Comparison of ENCODE assay signal across 1 cellular context in the genomic region with DNA sequence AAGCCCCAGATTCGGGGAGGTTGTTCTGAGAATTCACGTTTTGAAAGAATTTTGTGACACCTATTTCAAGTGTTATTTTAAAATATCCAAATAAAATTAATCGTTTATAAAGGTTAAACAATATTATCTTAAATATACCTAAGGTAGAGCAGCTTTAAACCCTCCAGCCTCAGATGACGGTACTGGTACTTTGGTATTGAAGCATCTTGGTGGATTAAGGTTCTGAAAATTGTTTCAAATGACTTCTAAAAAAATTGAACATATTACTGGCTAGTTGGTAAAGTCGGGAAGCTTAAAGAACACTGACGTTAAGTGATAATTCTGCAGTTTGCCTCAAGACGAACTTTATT.
A peak's percentile ranks its signal among the peaks of the same experiment; 100 is the strongest.
TF ChIP-seq lines count a peak whose summit lies in the region.

No MANE protein-coding gene starts in this region.

TF ChIP-seq in GM12878, 131 proteins besides CTCF, POLR2A, EP300 and RAD21:
- TF ChIP-seq TCF3 (IDR thresholded peaks at IDR 0.05; ENCODE audit: borderline replicate concordance, insufficient read depth, low read depth, low read length) (no peak), FOXM1 (IDR thresholded peaks at IDR 0.05; ENCODE audit: low read depth, low read length) (0 out of 2 replicates have a peak, but pooled peaks have one; percentile 8)
